8 cellular contexts compared by ENCODE assay signal in the genomic region with DNA sequence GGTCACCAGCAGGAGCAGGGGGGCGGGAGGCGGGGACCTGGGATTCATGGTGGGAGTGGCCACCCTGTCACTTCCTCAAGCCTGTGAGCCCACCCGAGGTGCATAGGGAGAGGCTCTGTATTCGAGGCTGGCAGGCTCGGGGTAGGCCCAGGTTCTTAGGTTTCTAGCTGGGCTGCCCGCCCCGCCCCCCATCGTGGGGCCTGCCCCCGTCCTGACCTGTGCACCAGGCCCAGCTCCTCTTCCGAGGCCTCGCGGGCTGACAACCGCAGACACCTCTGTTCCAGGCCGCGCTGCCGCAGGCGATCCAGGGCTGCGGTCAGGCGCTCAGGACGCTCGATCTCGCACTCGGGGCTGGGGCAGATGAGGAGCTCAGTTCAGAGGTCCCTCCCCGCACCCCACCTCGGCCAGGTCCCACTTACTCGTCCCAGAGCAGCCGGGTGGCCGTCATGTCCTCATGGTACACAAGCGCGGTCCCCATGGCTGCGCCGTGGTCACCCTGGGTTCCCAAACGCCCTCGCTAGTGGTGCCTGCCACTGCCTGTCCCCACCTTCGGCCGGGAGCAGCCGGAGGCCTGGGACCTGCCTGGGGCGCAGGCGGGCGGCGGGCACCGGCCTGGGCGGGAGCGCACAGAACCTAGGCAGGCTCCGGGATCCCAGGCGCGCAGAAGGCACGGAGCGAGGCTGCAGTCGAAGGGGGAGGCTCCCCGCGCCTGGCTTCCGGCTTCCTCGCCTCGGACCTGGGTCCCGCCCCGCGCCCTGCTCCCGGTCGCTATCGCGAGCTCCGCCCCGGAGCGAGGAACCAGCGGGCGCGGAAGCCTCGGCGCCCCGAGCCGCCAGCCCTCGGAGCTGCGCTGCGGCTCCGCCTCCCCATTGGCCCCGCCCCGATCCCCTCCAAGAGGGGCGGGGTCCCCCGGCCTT. TPM values are rescaled to one million over a fixed set of nuclear protein-coding genes. Genes with fewer than 3 reads are reported as not detected.
DNase-seq lines count a peak whose midpoint lies in the region; ATAC-seq and TF ChIP-seq lines count a peak whose summit lies in the region.

A gene with protein sequence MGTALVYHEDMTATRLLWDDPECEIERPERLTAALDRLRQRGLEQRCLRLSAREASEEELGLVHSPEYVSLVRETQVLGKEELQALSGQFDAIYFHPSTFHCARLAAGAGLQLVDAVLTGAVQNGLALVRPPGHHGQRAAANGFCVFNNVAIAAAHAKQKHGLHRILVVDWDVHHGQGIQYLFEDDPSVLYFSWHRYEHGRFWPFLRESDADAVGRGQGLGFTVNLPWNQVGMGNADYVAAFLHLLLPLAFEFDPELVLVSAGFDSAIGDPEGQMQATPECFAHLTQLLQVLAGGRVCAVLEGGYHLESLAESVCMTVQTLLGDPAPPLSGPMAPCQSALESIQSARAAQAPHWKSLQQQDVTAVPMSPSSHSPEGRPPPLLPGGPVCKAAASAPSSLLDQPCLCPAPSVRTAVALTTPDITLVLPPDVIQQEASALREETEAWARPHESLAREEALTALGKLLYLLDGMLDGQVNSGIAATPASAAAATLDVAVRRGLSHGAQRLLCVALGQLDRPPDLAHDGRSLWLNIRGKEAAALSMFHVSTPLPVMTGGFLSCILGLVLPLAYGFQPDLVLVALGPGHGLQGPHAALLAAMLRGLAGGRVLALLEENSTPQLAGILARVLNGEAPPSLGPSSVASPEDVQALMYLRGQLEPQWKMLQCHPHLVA (minus strand): TSS at position 711 of the 917 bp plus-strand sequence. CDS start 233 bp downstream, at position 478.

- peaks cover 12% of the 10 kb centered on the region for H3K36me3 Mint-ChIP-seq in CD4-positive, alpha-beta T cell (ENCODE audit: low read depth)

- peaks cover 17% of the 10 kb centered on the region for H3K36me3 ChIP-seq in adipocyte (ENCODE audit: control insufficient read depth, insufficient read depth, low read length, severe bottlenecking)
- H3K36me3 ChIP-seq in left ventricle myocardium inferior: peaks cover 17% of the 10 kb centered on the region

- H3K9me3 ChIP-seq in CD4-positive, alpha-beta T cell (ENCODE audit: control insufficient read depth, low read length): no peaks in the 10 kb centered on the region
- H3K9me3 ChIP-seq in adipocyte (ENCODE audit: control insufficient read depth, low read length): no peaks in the 10 kb centered on the region
- H3K9me3 ChIP-seq in left ventricle myocardium inferior (replicated peaks): no peaks in the 10 kb centered on the region

- H3K4me1 ChIP-seq in adipocyte (ENCODE audit: control insufficient read depth, insufficient read depth, low read length) (peaks cover 16% of the 10 kb centered on the region), left ventricle myocardium inferior (peaks cover 42% of the 10 kb centered on the region)

- TF ChIP-seq EP300 in Ishikawa (IDR thresholded peaks at IDR 0.05; ENCODE audit: borderline replicate concordance): no peak

- no peaks in the 10 kb centered on the region for H3K27me3 Mint-ChIP-seq in CD4-positive, alpha-beta T cell

- H3K4me3 ChIP-seq in adipocyte (ENCODE audit: low read length) (peak within 1 kb of the TSS; percentile 89), left ventricle myocardium inferior (peak within 1 kb of the TSS; percentile 89), retinal pigment epithelial cell (ENCODE audit: low read length) (peak within 1 kb of the TSS; percentile 70)

- peak within 1 kb of the TSS; percentile 94 for H3K9ac ChIP-seq in adipocyte (ENCODE audit: low read length)

- peak within 1 kb of the TSS; percentile 55 for H3K27ac Mint-ChIP-seq in CD4-positive, alpha-beta T cell

- CTCF ChIA-PET in CD4-positive, alpha-beta T cell (lab: Charles Lee): interaction anchor here (0.6 to 2.5 kb wide), 5 partner anchors 13 to 370 kb away, joined by 3 to 16 read pairs (median 3); partner anchors contain the start of gene SCO2

- intact Hi-C loops in CD4-positive, alpha-beta T cell (cut with DNase I, micrococcal nuclease): loop anchor here in 1 of 2 experiments (5.0 kb wide), 1 partner anchor 246 kb away; no protein-coding TSS in a partner anchor
- intact Hi-C loops in left ventricle myocardium inferior (cut with micrococcal nuclease): no loop called here

- no peak for TF ChIP-seq RAD21 in Ishikawa (IDR thresholded peaks at IDR 0.05; ENCODE audit: low read depth)

- H3K27ac ChIP-seq in CD4-positive, alpha-beta T cell (ENCODE audit: low read depth, low read length): peak within 1 kb of the TSS; percentile 53
- peak within 1 kb of the TSS; percentile 85 for H3K27ac ChIP-seq in left ventricle myocardium inferior (replicated peaks)

- POLR2A ChIA-PET in CD4-positive, alpha-beta T cell (lab: Charles Lee): interaction anchor here (0.7 to 3.1 kb wide), 14 partner anchors 9 to 377 kb away, joined by 3 to 17 read pairs (median 5); partner anchors contain the start of genes ARSA, LMF2, MAPK12 and NCAPH2

- H3K9me3 Mint-ChIP-seq in CD4-positive, alpha-beta T cell: no peaks in the 10 kb centered on the region

- H3K27me3 ChIP-seq in CD4-positive, alpha-beta T cell (ENCODE audit: control insufficient read depth, insufficient read depth, low read length): no peaks in the 10 kb centered on the region
- H3K27me3 ChIP-seq in adipocyte (replicated peaks; ENCODE audit: control insufficient read depth, insufficient read depth, low read length): no peaks in the 10 kb centered on the region
- H3K27me3 ChIP-seq in left ventricle myocardium inferior (ENCODE audit: low read depth): no peaks in the 10 kb centered on the region

- peak; percentile 79 for ATAC-seq in CD4-positive, alpha-beta T cell (ENCODE audit: poor library complexity)
- ATAC-seq in GM19395 (IDR thresholded peaks at IDR 0.05; ENCODE audit: unreplicated experiment): peak; percentile 52

- DNase-seq in CD4-positive, alpha-beta T cell: peak; percentile 60 to 80 (median 72)
- DNase-seq in SW480 (ENCODE audit: low spot score): peak; percentile 72
- DNase-seq in adipocyte (ENCODE audit: low read depth): peak; percentile 93
- DNase-seq in left ventricle myocardium inferior: peak; percentile 84
- DNase-seq in retinal pigment epithelial cell (ENCODE audit: low read depth): no peak
- no peak for DNase-seq in NCI-H446 treated with DMSO at 0.1 percent for 48 hours (lab: John Stamatoyannopoulos, UW)

- no peak for TF ChIP-seq CTCF in CD4-positive, alpha-beta T cell (IDR thresholded peaks at IDR 0.05)
- TF ChIP-seq CTCF in left ventricle myocardium inferior (IDR thresholded peaks at IDR 0.05; ENCODE audit: borderline replicate concordance) (no peak), retinal pigment epithelial cell (conservative IDR thresholded peaks at IDR 0.05; ENCODE audit: low read depth, low read length) (no peak)

- peaks cover 26% of the 10 kb centered on the region for H3K4me1 Mint-ChIP-seq in CD4-positive, alpha-beta T cell (ENCODE audit: low read depth)

- peak within 1 kb of the TSS; percentile 84 for H3K4me3 Mint-ChIP-seq in CD4-positive, alpha-beta T cell

TF ChIP-seq in Ishikawa, 13 proteins besides CTCF, POLR2A, EP300 and RAD21:
- TF ChIP-seq FOXM1 (IDR thresholded peaks at IDR 0.05; ENCODE audit: borderline replicate concordance, low read depth) (no peak), YY1 (IDR thresholded peaks at IDR 0.05; ENCODE audit: low read depth) (no peak), TEAD4 (IDR thresholded peaks at IDR 0.05) (peak; percentile 30; the same call in 1 of the 2 replicates), CEBPB (IDR thresholded peaks at IDR 0.05) (no peak), MAX (IDR thresholded peaks at IDR 0.05) (peak; percentile 39)
- TF ChIP-seq, protein P1, sequence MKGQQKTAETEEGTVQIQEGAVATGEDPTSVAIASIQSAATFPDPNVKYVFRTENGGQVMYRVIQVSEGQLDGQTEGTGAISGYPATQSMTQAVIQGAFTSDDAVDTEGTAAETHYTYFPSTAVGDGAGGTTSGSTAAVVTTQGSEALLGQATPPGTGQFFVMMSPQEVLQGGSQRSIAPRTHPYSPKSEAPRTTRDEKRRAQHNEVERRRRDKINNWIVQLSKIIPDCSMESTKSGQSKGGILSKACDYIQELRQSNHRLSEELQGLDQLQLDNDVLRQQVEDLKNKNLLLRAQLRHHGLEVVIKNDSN (IDR thresholded peaks at IDR 0.05): no peak

RNA-seq across cellular contexts. Expression of the gene that starts here (rescaled TPM):
- total RNA-seq in CD4-positive, alpha-beta T cell: 10 to 100 TPM; 87.3 to 88.7 TPM
- total RNA-seq in left ventricle myocardium inferior: 13.6 TPM

Comparison
In these comparisons a context has a peak if more than half of its experiments do, and no peak if none do; other contexts are left out.
1. DNase-seq: peak in CD4-positive, alpha-beta T cell (10 of 10), SW480 (single experiment), adipocyte (single experiment) and left ventricle myocardium inferior (single experiment); none in retinal pigment epithelial cell (single experiment) and NCI-H446 treated with DMSO at 0.1 percent for 48 hours (single experiment).
2. Peak in every context shown above with its lines, with median percentiles within 50 percentile points of each other: H3K4me3 ChIP-seq.